ENCODE assay signal across 14 cellular contexts in genomic region chr22:38715176-38715764, GRCh38. TPM values are rescaled to one million over a fixed set of nuclear protein-coding genes. Genes with fewer than 3 reads are reported as not detected.
A peak's percentile ranks its signal among the peaks of the same experiment; 100 is the strongest.
DNase-seq lines count a peak whose midpoint lies in the region; ATAC-seq, FAIRE-seq and TF ChIP-seq lines count a peak whose summit lies in the region.
"Had no signal": no experiment of that assay in that cellular context is flagged by ENCODE, and none has a peak within 500 bp of the region (broad histone marks: within the 10 kb centered on the region; RNA-seq: fewer than 3 reads in every experiment).

No MANE protein-coding gene starts in this region.

- no peak overlapping the region for H3K4me3 Mint-ChIP-seq in CD4-positive, alpha-beta T cell
- H3K4me3 Mint-ChIP-seq in activated T-helper 1 cell treated with anti-CD3 and anti-CD28 coated beads, Interleukin-12 subunit alpha, Interleukin-12 subunit beta, Interleukin-2, Interleukin-4 antibody, amounts not matched to agents 30 ng/mL and 10 ng/mL and 1 ng/mL, durations not matched to agents 14 hours and 24 hours and 36 hours: no peak overlapping the region
- no peak overlapping the region for H3K4me3 Mint-ChIP-seq in nephron progenitor cell

- peaks cover 91% of the 10 kb centered on the region for H3K36me3 Mint-ChIP-seq in CD4-positive, alpha-beta T cell (ENCODE audit: low read depth)
- peaks cover 50% of the 10 kb centered on the region for H3K36me3 Mint-ChIP-seq in activated T-helper 1 cell treated with anti-CD3 and anti-CD28 coated beads, Interleukin-12 subunit alpha, Interleukin-12 subunit beta, Interleukin-2, Interleukin-4 antibody, amounts not matched to agents 30 ng/mL and 10 ng/mL and 1 ng/mL, durations not matched to agents 14 hours and 24 hours and 36 hours (ENCODE audit: low read depth)
- H3K36me3 Mint-ChIP-seq in nephron progenitor cell (ENCODE audit: low read depth): peaks cover 31% of the 10 kb centered on the region

- DNase-seq in CD4-positive, alpha-beta T cell: no peak
- DNase-seq in GM12891 (ENCODE audit: insufficient read length, low spot score) (no peak), nephron progenitor cell (no peak), GM19239 (ENCODE audit: insufficient read length, low spot score) (no peak), GM03348 (ENCODE audit: low spot score) (no peak), NCI-H1930 (lab: John Stamatoyannopoulos, UW) (no peak)
- no peak for DNase-seq in activated T-helper 1 cell treated with anti-CD3 and anti-CD28 coated beads, Interleukin-12 subunit alpha, Interleukin-12 subunit beta, Interleukin-2, Interleukin-4 antibody, amounts not matched to agents 30 ng/mL and 10 ng/mL and 1 ng/mL, durations not matched to agents 14 hours and 24 hours and 36 hours (ENCODE audit: low spot score)
- DNase-seq: activated CD4-positive, alpha-beta T cell treated with anti-CD3 and anti-CD28 coated beads, Interleukin-2, amount 50 U/mL, for 1 hour; DMS 273 treated with DMSO at 0.1 percent for 48 hours; effector CD8-positive, alpha-beta T cell; left cardiac atrium; NCI-H226; pancreas; stimulated activated CD4-positive, alpha-beta T cell treated with anti-CD3 and anti-CD28 coated beads, Interleukin-2, amount 100 ng/mL, for 24 hours had no signal

- intact Hi-C loops in CD4-positive, alpha-beta T cell (cut with DNase I, micrococcal nuclease): no loop called here
- intact Hi-C loops in activated T-helper 1 cell treated with anti-CD3 and anti-CD28 coated beads, Interleukin-12 subunit alpha, Interleukin-12 subunit beta, Interleukin-2, Interleukin-4 antibody, amounts not matched to agents 30 ng/mL and 10 ng/mL and 1 ng/mL, durations not matched to agents 14 hours and 24 hours and 36 hours (cut with micrococcal nuclease): no loop called here

- FAIRE-seq in GM12891 (lab: Jason Lieb, UNC) (peak; percentile 45), GM19239 (lab: Jason Lieb, UNC) (no peak)
- FAIRE-seq: pancreas had no signal

- no peaks in the 10 kb centered on the region for H3K27me3 Mint-ChIP-seq in CD4-positive, alpha-beta T cell
- no peaks in the 10 kb centered on the region for H3K27me3 Mint-ChIP-seq in activated T-helper 1 cell treated with anti-CD3 and anti-CD28 coated beads, Interleukin-12 subunit alpha, Interleukin-12 subunit beta, Interleukin-2, Interleukin-4 antibody, amounts not matched to agents 30 ng/mL and 10 ng/mL and 1 ng/mL, durations not matched to agents 14 hours and 24 hours and 36 hours (ENCODE audit: insufficient read depth)
- peaks cover 4% of the 10 kb centered on the region for H3K27me3 Mint-ChIP-seq in nephron progenitor cell (ENCODE audit: low read depth, poor library complexity)

- no peak overlapping the region for H3K27ac ChIP-seq in CD4-positive, alpha-beta T cell (ENCODE audit: low read depth, low read length)
- H3K27ac ChIP-seq: pancreas had no signal

- POLR2A ChIA-PET in CD4-positive, alpha-beta T cell (lab: Charles Lee): interaction anchor here (2.6 kb wide), 1 partner anchor 17 kb away, joined by 7 read pairs; no protein-coding TSS in a partner anchor

- H3K4me1 Mint-ChIP-seq in CD4-positive, alpha-beta T cell (ENCODE audit: low read depth): peaks cover 48% of the 10 kb centered on the region
- peaks cover 44% of the 10 kb centered on the region for H3K4me1 Mint-ChIP-seq in activated T-helper 1 cell treated with anti-CD3 and anti-CD28 coated beads, Interleukin-12 subunit alpha, Interleukin-12 subunit beta, Interleukin-2, Interleukin-4 antibody, amounts not matched to agents 30 ng/mL and 10 ng/mL and 1 ng/mL, durations not matched to agents 14 hours and 24 hours and 36 hours (ENCODE audit: low read depth)
- H3K4me1 Mint-ChIP-seq in nephron progenitor cell: peaks cover 63% of the 10 kb centered on the region

- no peak for TF ChIP-seq POLR2A in GM12891 (IDR thresholded peaks at IDR 0.05; ENCODE audit: low read depth, low read length)

- no peaks in the 10 kb centered on the region for H3K9me3 ChIP-seq in CD4-positive, alpha-beta T cell (ENCODE audit: control insufficient read depth, low read length)
- H3K9me3 ChIP-seq: pancreas had no signal

- peak overlapping the region; percentile 34 for H3K27ac Mint-ChIP-seq in CD4-positive, alpha-beta T cell
- peak overlapping the region; percentile 13 for H3K27ac Mint-ChIP-seq in activated T-helper 1 cell treated with anti-CD3 and anti-CD28 coated beads, Interleukin-12 subunit alpha, Interleukin-12 subunit beta, Interleukin-2, Interleukin-4 antibody, amounts not matched to agents 30 ng/mL and 10 ng/mL and 1 ng/mL, durations not matched to agents 14 hours and 24 hours and 36 hours
- peak overlapping the region; percentile 56 for H3K27ac Mint-ChIP-seq in nephron progenitor cell

- ATAC-seq in CD4-positive, alpha-beta T cell (ENCODE audit: poor library complexity): no peak

- CTCF ChIA-PET in CD4-positive, alpha-beta T cell (lab: Charles Lee): interaction anchor here (1.1 to 1.9 kb wide), 2 partner anchors 10 to 18 kb away, joined by 3 to 9 read pairs; no protein-coding TSS in a partner anchor

- TF ChIP-seq CTCF in CD4-positive, alpha-beta T cell (IDR thresholded peaks at IDR 0.05): no peak
- TF ChIP-seq CTCF in nephron progenitor cell (IDR thresholded peaks at IDR 0.05): no peak

- no peaks in the 10 kb centered on the region for H3K9me3 Mint-ChIP-seq in CD4-positive, alpha-beta T cell
- no peaks in the 10 kb centered on the region for H3K9me3 Mint-ChIP-seq in activated T-helper 1 cell treated with anti-CD3 and anti-CD28 coated beads, Interleukin-12 subunit alpha, Interleukin-12 subunit beta, Interleukin-2, Interleukin-4 antibody, amounts not matched to agents 30 ng/mL and 10 ng/mL and 1 ng/mL, durations not matched to agents 14 hours and 24 hours and 36 hours
- no peaks in the 10 kb centered on the region for H3K9me3 Mint-ChIP-seq in nephron progenitor cell

- H3K27me3 ChIP-seq in CD4-positive, alpha-beta T cell (ENCODE audit: control insufficient read depth, insufficient read depth, low read length): no peaks in the 10 kb centered on the region
- H3K27me3 ChIP-seq: pancreas had no signal

TF ChIP-seq in GM12891, 5 proteins besides CTCF, POLR2A, EP300 and RAD21:
- TF ChIP-seq POU2F2 (IDR thresholded peaks at IDR 0.05; ENCODE audit: low read depth, low read length) (no peak), TAF1 (IDR thresholded peaks at IDR 0.05; ENCODE audit: low read depth, low read length) (no peak), PAX5 (IDR thresholded peaks at IDR 0.05; ENCODE audit: insufficient read depth, low read length, severe bottlenecking) (no peak), POLR2AphosphoS5 (IDR thresholded peaks at IDR 0.05; ENCODE audit: low read depth, low read length) (no peak), SPI1 (IDR thresholded peaks at IDR 0.05; ENCODE audit: low read depth, low read length) (no peak)

RNA-seq across cellular contexts. Expression of gene GTPBP1, which starts 9.5 kb away (rescaled TPM):
- 100 to 1,000 TPM; 263 to 272 TPM for total RNA-seq in CD4-positive, alpha-beta T cell
- 26.0 TPM for polyA plus RNA-seq in GM12891 (2012; ENCODE audit: low read depth, missing spikeins)
- 102 and 111 TPM in 2 replicates for total RNA-seq in activated T-helper 1 cell treated with anti-CD3 and anti-CD28 coated beads, Interleukin-12 subunit alpha, Interleukin-12 subunit beta, Interleukin-2, Interleukin-4 antibody, amounts not matched to agents 30 ng/mL and 10 ng/mL and 1 ng/mL, durations not matched to agents 14 hours and 24 hours and 36 hours

RNA-seq across cellular contexts. Expression of gene JOSD1, which starts 14.5 kb away (rescaled TPM):
- 100 to 1,000 TPM; 303 to 307 TPM for total RNA-seq in CD4-positive, alpha-beta T cell
- 30.2 TPM for polyA plus RNA-seq in GM12891 (2012; ENCODE audit: low read depth, missing spikeins)
- total RNA-seq in activated T-helper 1 cell treated with anti-CD3 and anti-CD28 coated beads, Interleukin-12 subunit alpha, Interleukin-12 subunit beta, Interleukin-2, Interleukin-4 antibody, amounts not matched to agents 30 ng/mL and 10 ng/mL and 1 ng/mL, durations not matched to agents 14 hours and 24 hours and 36 hours: 77.7 and 86.0 TPM in 2 replicates

RNA-seq across cellular contexts. Expression of gene TOMM22, which starts 33.5 kb away (rescaled TPM):
- 10 to 100 TPM; 53.7 to 54.8 TPM for total RNA-seq in CD4-positive, alpha-beta T cell
- 74.5 TPM for polyA plus RNA-seq in GM12891 (2012; ENCODE audit: low read depth, missing spikeins)
- total RNA-seq in activated T-helper 1 cell treated with anti-CD3 and anti-CD28 coated beads, Interleukin-12 subunit alpha, Interleukin-12 subunit beta, Interleukin-2, Interleukin-4 antibody, amounts not matched to agents 30 ng/mL and 10 ng/mL and 1 ng/mL, durations not matched to agents 14 hours and 24 hours and 36 hours: 153 and 156 TPM in 2 replicates

RNA-seq across cellular contexts. Expression of gene SUN2, which starts 40.5 kb away (rescaled TPM):
- 100 to 1,000 TPM; 440 to 453 TPM for total RNA-seq in CD4-positive, alpha-beta T cell
- 42.1 TPM for polyA plus RNA-seq in GM12891 (2012; ENCODE audit: low read depth, missing spikeins)
- total RNA-seq in activated T-helper 1 cell treated with anti-CD3 and anti-CD28 coated beads, Interleukin-12 subunit alpha, Interleukin-12 subunit beta, Interleukin-2, Interleukin-4 antibody, amounts not matched to agents 30 ng/mL and 10 ng/mL and 1 ng/mL, durations not matched to agents 14 hours and 24 hours and 36 hours: 146 and 154 TPM in 2 replicates

RNA-seq across cellular contexts. Expression of gene CBY1, which starts 58.8 kb away (rescaled TPM):
- 1 to 10 TPM; 4.6 to 7.6 TPM for total RNA-seq in CD4-positive, alpha-beta T cell
- 6.9 TPM for polyA plus RNA-seq in GM12891 (2012; ENCODE audit: low read depth, missing spikeins)
- 8.6 and 8.8 TPM in 2 replicates for total RNA-seq in activated T-helper 1 cell treated with anti-CD3 and anti-CD28 coated beads, Interleukin-12 subunit alpha, Interleukin-12 subunit beta, Interleukin-2, Interleukin-4 antibody, amounts not matched to agents 30 ng/mL and 10 ng/mL and 1 ng/mL, durations not matched to agents 14 hours and 24 hours and 36 hours
